In the genomic region with DNA sequence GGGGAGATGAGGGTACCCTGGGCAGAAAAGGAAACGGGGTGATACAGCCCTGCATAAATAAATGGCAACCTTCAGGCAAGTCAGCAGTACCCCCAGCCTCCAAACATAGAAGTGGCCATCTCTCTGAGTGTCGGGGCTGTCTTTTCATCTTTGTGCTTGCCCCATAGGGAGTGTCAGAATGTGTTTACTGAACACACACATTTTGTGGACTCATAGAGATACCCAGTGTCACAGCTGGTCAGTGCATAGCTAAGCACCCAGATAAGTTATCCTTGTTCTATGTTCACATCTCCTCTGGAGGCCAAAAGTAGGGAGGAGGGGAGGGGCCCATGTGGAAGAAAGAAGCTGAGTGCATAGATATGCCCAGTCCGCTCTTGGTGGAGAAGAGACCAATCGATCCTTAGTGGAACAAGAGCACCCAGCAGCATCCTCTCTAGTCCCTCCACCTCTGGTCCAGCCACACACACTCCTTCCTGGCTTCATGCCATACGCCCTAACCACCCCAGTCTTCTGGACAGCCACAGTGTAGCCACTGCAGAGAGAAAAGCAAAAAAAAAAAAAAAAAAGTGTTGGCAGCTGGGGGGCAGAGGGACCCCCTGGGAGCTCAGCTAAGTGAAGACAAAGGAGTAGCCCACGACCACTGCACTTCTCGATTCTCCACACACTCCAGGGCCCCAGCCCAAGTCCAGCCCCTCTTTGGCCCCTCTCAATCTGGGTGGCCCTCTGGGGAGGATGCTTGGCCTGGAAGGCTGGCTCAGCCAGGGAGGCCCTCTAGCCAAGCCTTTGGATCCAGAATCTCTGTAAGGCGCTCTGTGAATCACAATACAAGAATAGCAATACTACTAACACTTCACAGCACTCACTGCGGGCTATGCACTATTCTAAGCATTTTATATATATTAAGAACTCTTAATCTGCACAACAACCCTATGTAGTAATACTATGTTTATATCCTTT, we compare ENCODE assay signal across 14 cellular contexts. TPM values are rescaled to one million over a fixed set of nuclear protein-coding genes. Genes with fewer than 3 reads are reported as not detected.
DNase-seq lines count a peak whose midpoint lies in the region; ATAC-seq and TF ChIP-seq lines count a peak whose summit lies in the region.
"Had no signal": no experiment of that assay in that cellular context is flagged by ENCODE, and none has a peak within 500 bp of the region (broad histone marks: within the 10 kb centered on the region; RNA-seq: fewer than 3 reads in every experiment).

No MANE protein-coding gene starts in this region.

- H3K9me3 Mint-ChIP-seq in neural progenitor cell = no peaks in the 10 kb centered on the region
- no peaks in the 10 kb centered on the region for H3K9me3 Mint-ChIP-seq in activated CD4-positive, alpha-beta T cell treated with anti-CD3 and anti-CD28 coated beads, Interleukin-2, amount 10 ng/mL, durations not matched to agents 24 days and 14 days
- H3K9me3 Mint-ChIP-seq: IgD-negative memory B cell, mesothelial cell of epicardium had no signal

- peaks cover 14% of the 10 kb centered on the region for H3F3A ChIP-seq in neural progenitor cell (ENCODE audit: low read depth)

- no peak overlapping the region for H3K9ac ChIP-seq in neural progenitor cell

- TF ChIP-seq POLR2A in gastroesophageal sphincter (IDR thresholded peaks at IDR 0.05) = no peak

- DNase-seq in neural progenitor cell (ENCODE audit: low spot score) = no peak
- DNase-seq in NCI-H2171 treated with DMSO at 0.1 percent for 48 hours (lab: John Stamatoyannopoulos, UW) = no peak
- no peak for DNase-seq in superior temporal gyrus (ENCODE audit: extremely low spot score)
- DNase-seq in activated CD4-positive, alpha-beta T cell treated with anti-CD3 and anti-CD28 coated beads, Interleukin-2, amount 10 ng/mL, durations not matched to agents 24 days and 14 days = no peak
- DNase-seq: activated T-cell treated with anti-CD3 and anti-CD28 coated beads for 4 hours; COR-L47; NCI-H1694 treated with DMSO at 0.1 percent for 48 hours; NK-92 treated with Interleukin-12 subunit alpha and Interleukin-12 subunit beta, amount 100 ng/mL, for 24 hours had no signal

- no peak for TF ChIP-seq EP300 in gastroesophageal sphincter (IDR thresholded peaks at IDR 0.05)

- H3K27ac ChIP-seq in ACC112 (ENCODE audit: low read depth, low read length) (no peak overlapping the region), gastroesophageal sphincter (peak overlapping the region; percentile 86 to 97 (median 96)), neural progenitor cell (no peak overlapping the region)
- H3K27ac ChIP-seq: SK-N-MC, VCaP had no signal

- H3K36me3 ChIP-seq in ACC112 (ENCODE audit: insufficient read depth, low read length) = no peaks in the 10 kb centered on the region
- peaks cover 0 to 20% of the 10 kb centered on the region in 2 donors for H3K36me3 ChIP-seq in gastroesophageal sphincter
- no peaks in the 10 kb centered on the region for H3K36me3 ChIP-seq in neural progenitor cell

- H3K27me3 ChIP-seq in ACC112 (ENCODE audit: insufficient read depth, low read length) = no peaks in the 10 kb centered on the region
- no peaks in the 10 kb centered on the region for H3K27me3 ChIP-seq in gastroesophageal sphincter
- H3K27me3 ChIP-seq in neural progenitor cell = peaks cover 16% of the 10 kb centered on the region

- H2AFZ ChIP-seq in ACC112 (ENCODE audit: low read length, unreplicated experiment) (no peak overlapping the region), neural progenitor cell (replicated peaks) (no peak overlapping the region)

- peak overlapping the region; percentile 11 for H3K27ac Mint-ChIP-seq in neural progenitor cell
- no peak overlapping the region for H3K27ac Mint-ChIP-seq in activated CD4-positive, alpha-beta T cell treated with anti-CD3 and anti-CD28 coated beads, Interleukin-2, amount 10 ng/mL, durations not matched to agents 24 days and 14 days
- H3K27ac Mint-ChIP-seq: IgD-negative memory B cell, mesothelial cell of epicardium had no signal

- TF ChIP-seq CTCF in gastroesophageal sphincter (IDR thresholded peaks at IDR 0.05) = no peak
- no peak for TF ChIP-seq CTCF in neural progenitor cell (IDR thresholded peaks at IDR 0.05)

- H3K4me3 Mint-ChIP-seq in neural progenitor cell = peak overlapping the region; percentile 98
- no peak overlapping the region for H3K4me3 Mint-ChIP-seq in activated CD4-positive, alpha-beta T cell treated with anti-CD3 and anti-CD28 coated beads, Interleukin-2, amount 10 ng/mL, durations not matched to agents 24 days and 14 days
- H3K4me3 Mint-ChIP-seq: mesothelial cell of epicardium had no signal

- peaks cover 18% of the 10 kb centered on the region for H4K20me1 ChIP-seq in neural progenitor cell (ENCODE audit: low read depth)

- peaks cover 10% of the 10 kb centered on the region for H3K27me3 Mint-ChIP-seq in neural progenitor cell (ENCODE audit: insufficient read depth, low read depth)
- H3K27me3 Mint-ChIP-seq in activated CD4-positive, alpha-beta T cell treated with anti-CD3 and anti-CD28 coated beads, Interleukin-2, amount 10 ng/mL, durations not matched to agents 24 days and 14 days = peaks cover 47% of the 10 kb centered on the region

- peaks cover 11% of the 10 kb centered on the region for H3K36me3 Mint-ChIP-seq in neural progenitor cell
- no peaks in the 10 kb centered on the region for H3K36me3 Mint-ChIP-seq in activated CD4-positive, alpha-beta T cell treated with anti-CD3 and anti-CD28 coated beads, Interleukin-2, amount 10 ng/mL, durations not matched to agents 24 days and 14 days (ENCODE audit: low read depth)
- H3K36me3 Mint-ChIP-seq: IgD-negative memory B cell, mesothelial cell of epicardium had no signal

- H3K4me1 ChIP-seq in ACC112 (ENCODE audit: control insufficient read depth, insufficient read depth, low read length, unreplicated experiment) (peaks cover 61% of the 10 kb centered on the region), gastroesophageal sphincter (peaks cover 0 to 93% (median 11%) of the 10 kb centered on the region in 3 donors), neural progenitor cell (peaks cover 29% of the 10 kb centered on the region)

- WGBS in gastroesophageal sphincter (ENCODE audit: low coverage in 1 of 2), 2 donors = 32 to 33% methylated on average over 3 to 6 of the region's 9 CpGs

- H3K4me3 ChIP-seq in ACC112 (ENCODE audit: low read depth, low read length) (peak overlapping the region; percentile 75), gastroesophageal sphincter (peak overlapping the region; percentile 83 to 85), neural progenitor cell (peak overlapping the region; percentile 90)
- H3K4me3 ChIP-seq: SK-N-MC had no signal

- H3K79me2 ChIP-seq in ACC112 (ENCODE audit: control insufficient read depth, insufficient read depth, low read length, unreplicated experiment) = peaks cover 29% of the 10 kb centered on the region
- peaks cover 38% of the 10 kb centered on the region for H3K79me2 ChIP-seq in neural progenitor cell (ENCODE audit: low read depth)

- H3K4me2 ChIP-seq in neural progenitor cell = peak overlapping the region; percentile 97

- peaks cover 52% of the 10 kb centered on the region for H3K4me1 Mint-ChIP-seq in neural progenitor cell
- H3K4me1 Mint-ChIP-seq in activated CD4-positive, alpha-beta T cell treated with anti-CD3 and anti-CD28 coated beads, Interleukin-2, amount 10 ng/mL, durations not matched to agents 24 days and 14 days = peaks cover 13% of the 10 kb centered on the region

- intact Hi-C loops in activated CD4-positive, alpha-beta T cell treated with anti-CD3 and anti-CD28 coated beads, Interleukin-2, amount 10 ng/mL, durations not matched to agents 24 days and 14 days (cut with micrococcal nuclease) = no loop called here

- no peak for ATAC-seq in gastroesophageal sphincter

- H3K9me3 ChIP-seq in gastroesophageal sphincter (no peaks in the 10 kb centered on the region), neural progenitor cell (ENCODE audit: low read depth) (no peaks in the 10 kb centered on the region)

RNA-seq across cellular contexts. Expression of a gene that starts 2.6 kb away (rescaled TPM):
- total RNA-seq in gastroesophageal sphincter = 100 to 1,000 TPM; 143 to 260 (median 182) TPM
- total RNA-seq in neural progenitor cell (ENCODE audit: low replicate concordance) = 43.4 and 75.2 TPM in 2 replicates
- total RNA-seq in activated CD4-positive, alpha-beta T cell treated with anti-CD3 and anti-CD28 coated beads, Interleukin-2, amount 10 ng/mL, durations not matched to agents 24 days and 14 days = 0.65 and 1.5 TPM in 2 replicates

RNA-seq across cellular contexts. Expression of a gene that starts 10.7 kb away (rescaled TPM):
- total RNA-seq in gastroesophageal sphincter (100 to 1,000 TPM; 187 to 214 (median 196) TPM), neural progenitor cell (ENCODE audit: low replicate concordance) (48.1 and 92.5 TPM in 2 replicates)
- 62.7 and 64.8 TPM in 2 replicates for total RNA-seq in activated CD4-positive, alpha-beta T cell treated with anti-CD3 and anti-CD28 coated beads, Interleukin-2, amount 10 ng/mL, durations not matched to agents 24 days and 14 days

RNA-seq across cellular contexts. Expression of a gene that starts 15.1 kb away (rescaled TPM):
- total RNA-seq in gastroesophageal sphincter (10 to 100 TPM; 18.0 to 57.0 (median 31.9) TPM), neural progenitor cell (ENCODE audit: low replicate concordance) (3.0 and 14.6 TPM in 2 replicates)
- 7.1 and 8.4 TPM in 2 replicates for total RNA-seq in activated CD4-positive, alpha-beta T cell treated with anti-CD3 and anti-CD28 coated beads, Interleukin-2, amount 10 ng/mL, durations not matched to agents 24 days and 14 days

RNA-seq across cellular contexts. Expression of a gene that starts 23.7 kb away (rescaled TPM):
- total RNA-seq in gastroesophageal sphincter = 100 to 1,000 TPM; 500 to 856 (median 792) TPM
- total RNA-seq in neural progenitor cell (ENCODE audit: low replicate concordance) = 257 and 305 TPM in 2 replicates
- total RNA-seq in activated CD4-positive, alpha-beta T cell treated with anti-CD3 and anti-CD28 coated beads, Interleukin-2, amount 10 ng/mL, durations not matched to agents 24 days and 14 days = 190 and 196 TPM in 2 replicates

RNA-seq across cellular contexts. Expression of a gene that starts 37.8 kb away (rescaled TPM):
- total RNA-seq in gastroesophageal sphincter (1 to 10 TPM; 2.8 to 9.8 (median 3.6) TPM), neural progenitor cell (ENCODE audit: low replicate concordance) (9.1 and 21.9 TPM in 2 replicates)
- 14.3 and 15.1 TPM in 2 replicates for total RNA-seq in activated CD4-positive, alpha-beta T cell treated with anti-CD3 and anti-CD28 coated beads, Interleukin-2, amount 10 ng/mL, durations not matched to agents 24 days and 14 days

Comparison
In these comparisons a context has a peak if more than half of its experiments do, and no peak if none do; other contexts are left out.
1. H3K27ac ChIP-seq: peak in gastroesophageal sphincter (4 of 4); none in ACC112 (single experiment) and neural progenitor cell (single experiment).
2. RNA of a gene that starts 2.6 kb away (total RNA-seq): 143 to 260 TPM in gastroesophageal sphincter and 43.4 to 75.2 TPM in neural progenitor cell; 0.65 to 1.5 TPM in activated CD4-positive, alpha-beta T cell treated with anti-CD3 and anti-CD28 coated beads, Interleukin-2, amount 10 ng/mL, durations not matched to agents 24 days and 14 days; every median in the first group is over 10 times any median in the second.
3. Peak in every context shown above with its lines, with median percentiles within 50 percentile points of each other: H3K4me3 ChIP-seq.